In the genomic region with DNA sequence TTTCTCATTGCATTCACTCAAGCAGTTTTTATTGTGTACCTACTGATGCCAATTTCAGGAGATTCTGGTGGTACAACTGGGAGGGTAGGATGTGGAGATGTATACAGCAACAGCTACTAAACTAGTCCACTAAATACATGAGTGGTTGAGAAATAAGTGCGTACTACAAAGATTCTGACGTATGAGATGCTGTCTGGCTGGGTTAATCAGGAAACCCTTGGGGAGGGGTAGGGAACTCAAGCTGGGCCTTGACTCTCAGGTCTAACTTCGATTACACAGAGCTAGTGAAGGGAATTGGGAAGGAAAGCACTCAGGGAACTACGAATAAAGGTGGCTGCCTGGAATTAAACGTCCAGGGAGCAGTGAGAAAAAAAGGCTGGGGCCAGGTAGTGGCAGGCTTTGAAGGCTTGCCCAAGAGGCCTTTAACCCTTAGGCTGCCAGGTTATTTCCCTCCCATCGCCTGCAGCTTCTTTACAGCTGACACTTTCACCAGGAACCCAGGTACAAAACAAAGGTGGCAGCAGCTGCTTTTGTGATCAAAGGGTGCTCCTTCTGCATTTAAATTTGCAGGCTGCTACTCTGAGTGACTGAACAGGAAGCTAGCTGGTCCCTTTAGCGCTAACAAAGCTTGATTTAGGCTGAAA, we compare ENCODE assay signal across 9 cellular contexts.
DNase-seq lines count a peak whose midpoint lies in the region; ATAC-seq lines count a peak whose summit lies in the region.
"Had no signal": no experiment of that assay in that cellular context is flagged by ENCODE, and none has a peak within 500 bp of the region (broad histone marks: within the 10 kb centered on the region; RNA-seq: fewer than 3 reads in every experiment).

No MANE protein-coding gene starts in this region.

- H3K4me3 ChIP-seq in endocrine pancreas (ENCODE audit: control insufficient read depth, insufficient read depth, low read length) (peak overlapping the region; percentile 24), subcutaneous abdominal adipose tissue (ENCODE audit: low read depth in 1 of 5, low read length in 5 of 5) (no peak overlapping the region)

- H3K9ac ChIP-seq in endocrine pancreas (ENCODE audit: control insufficient read depth, insufficient read depth, low read length): no peak overlapping the region
- H3K9ac ChIP-seq in subcutaneous abdominal adipose tissue (ENCODE audit: low read length in 5 of 5): peak overlapping the region in 3 of 5 donors; percentile 1 to 56 (median 3)

- ATAC-seq in HG03196 (IDR thresholded peaks at IDR 0.05; ENCODE audit: unreplicated experiment) (no peak), HG02885 (IDR thresholded peaks at IDR 0.05; ENCODE audit: poor library complexity, unreplicated experiment) (no peak)

- DNase-seq in activated T-cell treated with anti-CD3 and anti-CD28 coated beads, Interleukin-2, amount 50 U/mL, for 1 hour: peak; percentile 38
- DNase-seq in activated T-cell treated with anti-CD3 and anti-CD28 coated beads for 4 hours: no peak
- DNase-seq: amniotic stem cell, BE2C, NCI-H446 had no signal

- H3K36me3 ChIP-seq in endocrine pancreas (ENCODE audit: control insufficient read depth, insufficient read depth, low read length) (no peaks in the 10 kb centered on the region), subcutaneous abdominal adipose tissue (ENCODE audit: control insufficient read depth in 5 of 5, insufficient read depth in 5 of 5, low read length in 5 of 5) (peaks cover 0 to 5% (median 3%) of the 10 kb centered on the region in 5 donors)

- H3K4me1 ChIP-seq in endocrine pancreas (ENCODE audit: control insufficient read depth, insufficient read depth, low read length) (peaks cover 19% of the 10 kb centered on the region), subcutaneous abdominal adipose tissue (ENCODE audit: control insufficient read depth in 5 of 5, insufficient read depth in 5 of 5, low read length in 5 of 5) (peaks cover 0 to 51% (median 36%) of the 10 kb centered on the region in 5 donors)
- H3K4me1 ChIP-seq: BE2C had no signal

- no peak overlapping the region for H3K27ac ChIP-seq in subcutaneous abdominal adipose tissue (ENCODE audit: low read depth, low read length)

- H3K27me3 ChIP-seq in endocrine pancreas (ENCODE audit: control insufficient read depth, insufficient read depth, low read length) (no peaks in the 10 kb centered on the region), subcutaneous abdominal adipose tissue (ENCODE audit: control insufficient read depth in 5 of 5, insufficient read depth in 4 of 5, low read length in 5 of 5) (no peaks in the 10 kb centered on the region)

- no peaks in the 10 kb centered on the region for H3K9me3 ChIP-seq in endocrine pancreas (ENCODE audit: control insufficient read depth, low read length)
- no peaks in the 10 kb centered on the region for H3K9me3 ChIP-seq in subcutaneous abdominal adipose tissue (ENCODE audit: control insufficient read depth in 5 of 5, low read length in 5 of 5)
- H3K9me3 ChIP-seq: BE2C had no signal
